In the genomic region with DNA sequence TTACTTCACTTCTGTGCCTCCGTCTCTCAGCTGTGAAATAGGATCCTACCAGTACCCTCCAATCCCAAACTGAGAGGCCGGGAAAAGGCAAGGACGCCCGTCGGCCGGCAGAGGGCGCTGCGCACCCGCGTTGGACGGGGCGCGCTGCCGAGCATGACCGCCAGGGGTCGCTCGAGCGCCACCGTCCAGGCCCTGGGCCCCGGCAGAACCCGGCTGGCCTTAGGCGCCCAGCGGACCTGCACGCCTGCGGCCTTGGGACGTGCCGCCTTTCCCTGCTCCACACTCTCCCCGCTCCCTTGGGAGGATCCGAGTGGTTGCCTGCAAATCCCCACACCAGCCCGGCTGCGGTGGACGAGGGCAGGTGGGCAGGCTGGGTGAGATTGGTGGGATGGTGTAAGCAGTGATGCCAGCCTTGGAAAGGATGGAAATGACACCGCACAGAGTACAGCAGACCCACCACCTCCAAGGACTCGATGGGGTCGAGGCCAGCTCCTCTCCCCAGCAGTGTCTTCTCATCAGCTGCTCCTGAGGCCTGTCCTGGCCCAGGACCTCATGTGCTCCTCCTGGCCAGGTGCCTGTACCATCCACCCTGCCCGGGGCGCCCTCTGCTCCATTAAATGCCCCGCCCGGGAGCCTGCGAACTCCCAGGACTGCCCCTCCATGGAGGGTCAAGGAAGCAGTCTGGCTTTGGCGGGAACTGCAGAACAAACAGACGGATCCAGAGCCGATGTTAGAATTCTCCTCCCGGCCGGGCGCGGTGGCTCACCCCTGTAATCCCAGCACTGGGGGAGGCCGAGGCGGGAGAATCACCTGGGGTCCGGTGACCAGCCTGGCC, we compare ENCODE assay signal across 8 cellular contexts. TPM values are rescaled to one million over a fixed set of nuclear protein-coding genes. Genes with fewer than 3 reads are reported as not detected.
DNase-seq lines count a peak whose midpoint lies in the region; ATAC-seq and TF ChIP-seq lines count a peak whose summit lies in the region.

No MANE protein-coding gene starts in this region.

- H3K9me3 ChIP-seq in PC-3 (ENCODE audit: low read length), result no peaks in the 10 kb centered on the region
- no peaks in the 10 kb centered on the region for H3K9me3 ChIP-seq in fibroblast of lung (ENCODE audit: control insufficient read depth, insufficient read depth, low read depth, low read length)

- DNase-seq in Caki2 (ENCODE audit: low read depth) (peak; percentile 79), HT-29 (ENCODE audit: low spot score) (peak; percentile 75), PC-3 (peak; percentile 82), fibroblast of lung (ENCODE audit: low read depth in 2 of 2) (peak; percentile 48 to 71), nephron progenitor cell (peak; percentile 79), substantia nigra (lab: John Stamatoyannopoulos, UW) (peak in 43 of 49 donors; percentile 33 to 87 (median 61))
- peak; percentile 69 for DNase-seq in activated T-helper 1 cell treated with anti-CD3 and anti-CD28 coated beads, Interleukin-12 subunit alpha, Interleukin-12 subunit beta, Interleukin-2, Interleukin-4 antibody, amounts not matched to agents 30 ng/mL and 10 ng/mL and 1 ng/mL, durations not matched to agents 14 hours and 24 hours and 36 hours (ENCODE audit: low spot score)

- H3K4me2 ChIP-seq in PC-3 (ENCODE audit: low read length), result peak overlapping the region; percentile 65
- H3K4me2 ChIP-seq in fibroblast of lung (ENCODE audit: extremely low read depth, insufficient read depth, low read length), result peak overlapping the region; percentile 66

- peaks cover 2% of the 10 kb centered on the region for H3K36me3 Mint-ChIP-seq in activated T-helper 1 cell treated with anti-CD3 and anti-CD28 coated beads, Interleukin-12 subunit alpha, Interleukin-12 subunit beta, Interleukin-2, Interleukin-4 antibody, amounts not matched to agents 30 ng/mL and 10 ng/mL and 1 ng/mL, durations not matched to agents 14 hours and 24 hours and 36 hours (ENCODE audit: low read depth)
- no peaks in the 10 kb centered on the region for H3K36me3 Mint-ChIP-seq in nephron progenitor cell (ENCODE audit: low read depth)

- intact Hi-C loops in PC-3 (cut with micrococcal nuclease), result loop anchor here (1.0 to 5.0 kb wide), 6 partner anchors 77 to 501 kb away; a partner anchor contains a TSS
- intact Hi-C loops in activated T-helper 1 cell treated with anti-CD3 and anti-CD28 coated beads, Interleukin-12 subunit alpha, Interleukin-12 subunit beta, Interleukin-2, Interleukin-4 antibody, amounts not matched to agents 30 ng/mL and 10 ng/mL and 1 ng/mL, durations not matched to agents 14 hours and 24 hours and 36 hours (cut with micrococcal nuclease), result loop anchor here (1.0 to 5.0 kb wide), 6 partner anchors 79 to 722 kb away; a partner anchor contains a TSS

- H3K4me3 ChIP-seq in PC-3 (ENCODE audit: low read length) (no peak overlapping the region; the same call in 1 of the 2 replicates), fibroblast of lung (replicated peaks in 1 of 4; ENCODE audit: control extremely low read depth in 1 of 4, insufficient read depth in 1 of 4, low read depth in 3 of 4, low read length in 4 of 4) (no peak overlapping the region)

- H2AFZ ChIP-seq in PC-3 (ENCODE audit: low read length) (peak overlapping the region; percentile 89), fibroblast of lung (ENCODE audit: low read length) (peak overlapping the region; percentile 23)

- no peaks in the 10 kb centered on the region for H4K20me1 ChIP-seq in PC-3 (ENCODE audit: low read length)
- no peaks in the 10 kb centered on the region for H4K20me1 ChIP-seq in fibroblast of lung (ENCODE audit: control insufficient read depth, extremely low read depth, insufficient read depth, low read length)

- H3K27ac ChIP-seq in PC-3 (ENCODE audit: low read length) (no peak overlapping the region), fibroblast of lung (ENCODE audit: insufficient read depth, low read length) (no peak overlapping the region), substantia nigra (ENCODE audit: low read depth, low read length, poor library complexity, severe bottlenecking) (peak overlapping the region; percentile 72)

- H3K4me1 Mint-ChIP-seq in activated T-helper 1 cell treated with anti-CD3 and anti-CD28 coated beads, Interleukin-12 subunit alpha, Interleukin-12 subunit beta, Interleukin-2, Interleukin-4 antibody, amounts not matched to agents 30 ng/mL and 10 ng/mL and 1 ng/mL, durations not matched to agents 14 hours and 24 hours and 36 hours (ENCODE audit: low read depth), result peaks cover 41% of the 10 kb centered on the region
- H3K4me1 Mint-ChIP-seq in nephron progenitor cell, result peaks cover 30% of the 10 kb centered on the region

- no peaks in the 10 kb centered on the region for H3K9me2 ChIP-seq in PC-3 (replicated peaks; ENCODE audit: low read length)

- BruUV-seq in PC-3 (replicated peaks; lab: Mats Ljungman, UMichigan), result no TSS peak

- no peaks in the 10 kb centered on the region for H3F3A ChIP-seq in PC-3 (ENCODE audit: low read length, unreplicated experiment)

- ATAC-seq in GM21390 (IDR thresholded peaks at IDR 0.05; ENCODE audit: unreplicated experiment) (peak; percentile 70), PC-3 (peak; percentile 90)

- H3K4me1 ChIP-seq in PC-3 (ENCODE audit: insufficient read depth, low read length) (peaks cover 10% of the 10 kb centered on the region; the same call in 1 of the 2 replicates), fibroblast of lung (ENCODE audit: control insufficient read depth, extremely low read depth, insufficient read depth, low read length) (no peaks in the 10 kb centered on the region)

- in situ Hi-C loops in Caki2 (cut with HindIII; ENCODE audit: low pct_unique_long_range_greater_than_20kb, low sequenced_read_pairs), result no loop called here

- H3K9ac ChIP-seq in PC-3 (ENCODE audit: low read length), result no peak overlapping the region
- no peak overlapping the region for H3K9ac ChIP-seq in fibroblast of lung (ENCODE audit: insufficient read depth, low read length)

- no peaks in the 10 kb centered on the region for H3K9me3 Mint-ChIP-seq in activated T-helper 1 cell treated with anti-CD3 and anti-CD28 coated beads, Interleukin-12 subunit alpha, Interleukin-12 subunit beta, Interleukin-2, Interleukin-4 antibody, amounts not matched to agents 30 ng/mL and 10 ng/mL and 1 ng/mL, durations not matched to agents 14 hours and 24 hours and 36 hours
- H3K9me3 Mint-ChIP-seq in nephron progenitor cell, result peaks cover 4% of the 10 kb centered on the region

- CTCF ChIA-PET in PC-3 (lab: Charles Lee), result interaction anchor here (0.5 to 1.0 kb wide), 11 partner anchors 15 to 587 kb away, joined by 3 to 10 read pairs (median 3); a partner anchor contains a TSS

- H3K79me2 ChIP-seq in PC-3 (ENCODE audit: low read length) (no peaks in the 10 kb centered on the region), fibroblast of lung (ENCODE audit: control insufficient read depth, insufficient read depth, low read length) (no peaks in the 10 kb centered on the region)

- H3K36me3 ChIP-seq in PC-3 (ENCODE audit: low read depth, low read length), result no peaks in the 10 kb centered on the region
- no peaks in the 10 kb centered on the region for H3K36me3 ChIP-seq in fibroblast of lung (ENCODE audit: control insufficient read depth, insufficient read depth, low read length)

- H3K27ac Mint-ChIP-seq in activated T-helper 1 cell treated with anti-CD3 and anti-CD28 coated beads, Interleukin-12 subunit alpha, Interleukin-12 subunit beta, Interleukin-2, Interleukin-4 antibody, amounts not matched to agents 30 ng/mL and 10 ng/mL and 1 ng/mL, durations not matched to agents 14 hours and 24 hours and 36 hours, result no peak overlapping the region
- no peak overlapping the region for H3K27ac Mint-ChIP-seq in nephron progenitor cell

- no peak overlapping the region for H3K4me3 Mint-ChIP-seq in activated T-helper 1 cell treated with anti-CD3 and anti-CD28 coated beads, Interleukin-12 subunit alpha, Interleukin-12 subunit beta, Interleukin-2, Interleukin-4 antibody, amounts not matched to agents 30 ng/mL and 10 ng/mL and 1 ng/mL, durations not matched to agents 14 hours and 24 hours and 36 hours
- H3K4me3 Mint-ChIP-seq in nephron progenitor cell, result no peak overlapping the region

- H3K27me3 ChIP-seq in PC-3 (ENCODE audit: low read length) (no peaks in the 10 kb centered on the region), fibroblast of lung (ENCODE audit: control insufficient read depth, insufficient read depth, low read length) (no peaks in the 10 kb centered on the region)

- POLR2A ChIA-PET in PC-3 (lab: Charles Lee; ENCODE audit: unreplicated experiment), result no interaction called here

- TF ChIP-seq CTCF in PC-3 (conservative IDR thresholded peaks at IDR 0.05; ENCODE audit: low read depth, low read length), result peak; percentile 100
- peak; percentile 87 to 100 for TF ChIP-seq CTCF in fibroblast of lung (conservative IDR thresholded peaks at IDR 0.05 in 1 of 2, IDR thresholded peaks at IDR 0.05 in 1 of 2; ENCODE audit: low read depth in 1 of 2, low read length in 2 of 2)
- peak; percentile 100 for TF ChIP-seq CTCF in nephron progenitor cell (IDR thresholded peaks at IDR 0.05)

- H3K27me3 Mint-ChIP-seq in activated T-helper 1 cell treated with anti-CD3 and anti-CD28 coated beads, Interleukin-12 subunit alpha, Interleukin-12 subunit beta, Interleukin-2, Interleukin-4 antibody, amounts not matched to agents 30 ng/mL and 10 ng/mL and 1 ng/mL, durations not matched to agents 14 hours and 24 hours and 36 hours (ENCODE audit: insufficient read depth), result peaks cover 2% of the 10 kb centered on the region
- H3K27me3 Mint-ChIP-seq in nephron progenitor cell (ENCODE audit: low read depth, poor library complexity), result peaks cover 4% of the 10 kb centered on the region

RNA-seq across cellular contexts. Expression of a gene that starts 47.4 kb away (rescaled TPM):
- total RNA-seq in Caki2 (2014; rRNA removed; shearing (Covaris generic); ENCODE audit: low replicate concordance), result 53.4 and 58.3 TPM in 2 replicates
- 42.9 and 43.9 TPM in 2 replicates for total RNA-seq in HT-29 (2014; rRNA removed; shearing (Covaris generic))
- total RNA-seq in PC-3 (2014; rRNA removed) (35.1 and 42.0 TPM in 2 replicates), fibroblast of lung (33.9 and 39.5 TPM in 2 replicates)
- total RNA-seq in activated T-helper 1 cell treated with anti-CD3 and anti-CD28 coated beads, Interleukin-12 subunit alpha, Interleukin-12 subunit beta, Interleukin-2, Interleukin-4 antibody, amounts not matched to agents 30 ng/mL and 10 ng/mL and 1 ng/mL, durations not matched to agents 14 hours and 24 hours and 36 hours, result 176 TPM in 2 replicates
- polyA plus RNA-seq in fibroblast of lung, result 34.1 and 39.0 TPM in 2 replicates
- 19.5 and 23.9 TPM in 2 replicates for polyA plus RNA-seq in fibroblast of lung (2012)
- polyA minus RNA-seq in fibroblast of lung (ENCODE audit: low replicate concordance), result 30.4 and 41.9 TPM in 2 replicates
